24 cellular contexts compared by ENCODE assay signal in genomic region chr11:129249923-129250322, GRCh38. TPM values are rescaled to one million over a fixed set of nuclear protein-coding genes. Genes with fewer than 3 reads are reported as not detected.
A peak's percentile ranks its signal among the peaks of the same experiment; 100 is the strongest.
DNase-seq lines count a peak whose midpoint lies in the region; ATAC-seq, FAIRE-seq and TF ChIP-seq lines count a peak whose summit lies in the region.
"Had no signal": no experiment of that assay in that cellular context is flagged by ENCODE, and none has a peak within 500 bp of the region (broad histone marks: within the 10 kb centered on the region; RNA-seq: fewer than 3 reads in every experiment).

No MANE protein-coding gene starts in this region.

- no peak for TF ChIP-seq POLR2A in HCT116 (IDR thresholded peaks at IDR 0.05; ENCODE audit: borderline replicate concordance, extremely low read depth, insufficient read depth, insufficient read length)

- no peaks in the 10 kb centered on the region for H3K9me2 ChIP-seq in HCT116 (ENCODE audit: insufficient read depth)

- peak overlapping the region; percentile 65 for H3K4me2 ChIP-seq in HCT116 (ENCODE audit: low read length)
- peak overlapping the region; percentile 27 for H3K4me2 ChIP-seq in keratinocyte (ENCODE audit: control insufficient read depth, extremely low read depth, insufficient read depth, low read depth, low read length)

- H4K20me1 ChIP-seq in HCT116 (ENCODE audit: insufficient read depth) (no peaks in the 10 kb centered on the region), keratinocyte (ENCODE audit: control insufficient read depth, extremely low read depth, insufficient read depth, low read length) (no peaks in the 10 kb centered on the region)

- POLR2A ChIA-PET in HCT116 (lab: Charles Lee) = no interaction called here
- POLR2A ChIA-PET in CD4-positive, alpha-beta memory T cell (lab: Charles Lee; ENCODE audit: partially characterized antibody) = no interaction called here

- H3K4me3 ChIP-seq in AG10803 (ENCODE audit: low read length) = no peak overlapping the region
- peak overlapping the region in 1 of 2 experiments; percentile 19; a peak in 1 of 4 replicates for H3K4me3 ChIP-seq in HCT116 (replicated peaks in 1 of 2; ENCODE audit: low read depth in 1 of 2, low read length in 2 of 2)
- H3K4me3 ChIP-seq in keratinocyte (ENCODE audit: control insufficient read depth in 2 of 3, extremely low read depth in 1 of 3, insufficient read depth in 2 of 3, low read depth in 1 of 3, low read length in 3 of 3) = no peak overlapping the region
- no peak overlapping the region for H3K4me3 ChIP-seq in CD4-positive, alpha-beta memory T cell (ENCODE audit: low read length in 2 of 2)
- H3K4me3 ChIP-seq: cardiac muscle cell had no signal

- H3K27ac ChIP-seq in HCT116 (ENCODE audit: low read depth, low read length) (peak overlapping the region; percentile 59; the same call in 1 of the 2 replicates), keratinocyte (ENCODE audit: control insufficient read depth, insufficient read depth, low read length) (peak overlapping the region; percentile 34)
- no peak overlapping the region for H3K27ac ChIP-seq in CD4-positive, alpha-beta memory T cell (ENCODE audit: low read depth, low read length)
- H3K27ac ChIP-seq: cardiac muscle cell, RWPE1 had no signal

- H3K9me3 Mint-ChIP-seq in CD4-positive, alpha-beta memory T cell = peaks cover 0 to 5% (median 0%) of the 10 kb centered on the region in 8 donors
- no peaks in the 10 kb centered on the region for H3K9me3 Mint-ChIP-seq in endothelial cell (ENCODE audit: unreplicated experiment)
- H3K9me3 Mint-ChIP-seq: activated CD4-positive, alpha-beta memory T cell treated with anti-CD3 and anti-CD28 coated beads, Interleukin-2, amount 10 ng/mL, durations not matched to agents 7 days and 5 days; activated naive CD8-positive, alpha-beta T cell treated with anti-CD3 and anti-CD28 coated beads, Interleukin-2, amount 50 U/mL, for 24 hours; CD4-positive, CD25-positive, alpha-beta regulatory T cell; mesothelial cell of epicardium; neural crest cell had no signal

- dilution Hi-C loops in keratinocyte (cut with MboI; ENCODE audit: extremely low pct_ligation_motif_present, low sequenced_read_pairs) = no loop called here

- H3K27me3 Mint-ChIP-seq in CD4-positive, alpha-beta memory T cell = peaks cover 0 to 2% of the 10 kb centered on the region in 2 donors
- no peaks in the 10 kb centered on the region for H3K27me3 Mint-ChIP-seq in endothelial cell (ENCODE audit: unreplicated experiment)
- H3K27me3 Mint-ChIP-seq: activated CD4-positive, alpha-beta memory T cell treated with anti-CD3 and anti-CD28 coated beads, Interleukin-2, amount 10 ng/mL, durations not matched to agents 7 days and 5 days; activated naive CD8-positive, alpha-beta T cell treated with anti-CD3 and anti-CD28 coated beads, Interleukin-2, amount 50 U/mL, for 24 hours; CD4-positive, CD25-positive, alpha-beta regulatory T cell had no signal

- intact Hi-C loops in HCT116 (cut with micrococcal nuclease) = no loop called here
- intact Hi-C loops in CD4-positive, alpha-beta memory T cell (cut with micrococcal nuclease) = no loop called here

- no peaks in the 10 kb centered on the region for H3K36me3 Mint-ChIP-seq in CD4-positive, alpha-beta memory T cell
- no peaks in the 10 kb centered on the region for H3K36me3 Mint-ChIP-seq in endothelial cell (ENCODE audit: low read depth, unreplicated experiment)
- H3K36me3 Mint-ChIP-seq: CD4-positive, CD25-positive, alpha-beta regulatory T cell; mesothelial cell of epicardium had no signal

- no TSS peak for BruUV-seq in HCT116 (replicated peaks; lab: Mats Ljungman, UMichigan)

- TF ChIP-seq CTCF in AG10803 (conservative IDR thresholded peaks at IDR 0.05; ENCODE audit: low read length) (no peak), HCT116 (IDR thresholded peaks at IDR 0.05 in 2 of 3, conservative IDR thresholded peaks at IDR 0.05 in 1 of 3; ENCODE audit: borderline replicate concordance in 1 of 3, insufficient read depth in 1 of 3, low read depth in 2 of 3, low read length in 2 of 3) (no peak), keratinocyte (optimal IDR thresholded peaks at IDR 0.05 in 1 of 3, IDR thresholded peaks at IDR 0.05 in 1 of 3, conservative IDR thresholded peaks at IDR 0.05 in 1 of 3; ENCODE audit: extremely low read depth in 1 of 3, insufficient read depth in 2 of 3, low read length in 3 of 3) (no peak), endothelial cell (IDR thresholded peaks at IDR 0.05; ENCODE audit: unreplicated experiment) (no peak)

- FAIRE-seq in keratinocyte (lab: Jason Lieb, UNC) = no peak
- FAIRE-seq: endothelial cell of umbilical vein, GM12892, HepG2, urothelium cell line had no signal

- RAD21 ChIA-PET in HCT116 (lab: Charles Lee; ENCODE audit: low non-redundant PET in 1 of 2, low total read pairs in 2 of 2, uncharacterized antibody in 2 of 2, unreplicated experiment in 2 of 2) = interaction anchor here in 1 of 2 experiments (0.7 kb wide), 1 partner anchor 115 kb away, joined by 3 read pairs; no protein-coding TSS in a partner anchor

- H3K27me3 ChIP-seq in HCT116 (ENCODE audit: insufficient read depth, low read length) (no peaks in the 10 kb centered on the region), keratinocyte (ENCODE audit: control insufficient read depth, extremely low read depth, insufficient read depth, low read length) (no peaks in the 10 kb centered on the region)
- no peaks in the 10 kb centered on the region for H3K27me3 ChIP-seq in CD4-positive, alpha-beta memory T cell (ENCODE audit: insufficient read depth, low read length)
- H3K27me3 ChIP-seq: cardiac muscle cell had no signal

- no peak for TF ChIP-seq RAD21 in HCT116 (IDR thresholded peaks at IDR 0.05; ENCODE audit: low read depth)

- peak; percentile 75 for ATAC-seq in HCT116
- ATAC-seq: activated naive CD8-positive, alpha-beta T cell treated with anti-CD3 and anti-CD28 coated beads, Interleukin-2, amount 50 U/mL, for 24 hours; HepG2 had no signal

- H3K36me3 ChIP-seq in HCT116 (ENCODE audit: control insufficient read depth in 1 of 2, insufficient read depth in 2 of 2, low read length in 2 of 2) = no peaks in the 10 kb centered on the region
- no peaks in the 10 kb centered on the region for H3K36me3 ChIP-seq in keratinocyte (ENCODE audit: control insufficient read depth in 2 of 2, extremely low read depth in 1 of 2, insufficient read depth in 2 of 2, low read length in 2 of 2)
- H3K36me3 ChIP-seq in CD4-positive, alpha-beta memory T cell (ENCODE audit: insufficient read depth, low read length) = no peaks in the 10 kb centered on the region
- H3K36me3 ChIP-seq: cardiac muscle cell had no signal

- H3K79me2 ChIP-seq in HCT116 (ENCODE audit: insufficient read depth, low read length) = peaks cover 54% of the 10 kb centered on the region
- H3K79me2 ChIP-seq in keratinocyte (ENCODE audit: control insufficient read depth, insufficient read depth, low read length) = peaks cover 14% of the 10 kb centered on the region

- DNase-seq in AG10803 (ENCODE audit: low read depth) (peak; percentile 65), HCT116 (ENCODE audit: low read depth, low spot score) (no peak), RPMI7951 (ENCODE audit: low read depth) (peak; percentile 55), keratinocyte (ENCODE audit: low read depth, low spot score) (no peak), endothelial cell (ENCODE audit: low spot score) (no peak), middle frontal gyrus (ENCODE audit: extremely low spot score, low spot score) (no peak), GM19238 (ENCODE audit: insufficient read length, low spot score) (no peak)
- DNase-seq in CD4-positive, alpha-beta memory T cell = no peak
- DNase-seq: activated CD4-positive, alpha-beta memory T cell treated with anti-CD3 and anti-CD28 coated beads, Interleukin-2, amount 10 ng/mL, durations not matched to agents 7 days and 5 days; activated effector memory CD4-positive, alpha-beta T cell treated with anti-CD3 and anti-CD28 coated beads, Interleukin-2, amount 50 U/mL, for 16 hours; activated naive CD8-positive, alpha-beta T cell treated with anti-CD3 and anti-CD28 coated beads, Interleukin-2, amount 50 U/mL, for 24 hours; CD4-positive, CD25-positive, alpha-beta regulatory T cell; NCI-H1417; NCI-H2081 treated with DMSO at 0.1 percent for 48 hours; NCI-H524; posterior cingulate gyrus had no signal

- peaks cover 7 to 14% (median 9%) of the 10 kb centered on the region in 4 donors for H3K4me1 Mint-ChIP-seq in CD4-positive, alpha-beta memory T cell
- H3K4me1 Mint-ChIP-seq in endothelial cell (ENCODE audit: unreplicated experiment) = peaks cover 3% of the 10 kb centered on the region

- H2AFZ ChIP-seq in HCT116 (ENCODE audit: low read depth, low read length, poor library complexity, severe bottlenecking) = no peak overlapping the region
- H2AFZ ChIP-seq in keratinocyte (ENCODE audit: control insufficient read depth, low read length) = no peak overlapping the region

- H3K4me1 ChIP-seq in HCT116 (ENCODE audit: control insufficient read depth in 1 of 2, insufficient read depth in 2 of 2, low read length in 2 of 2) = peaks cover 55 to 60% of the 10 kb centered on the region in 2 experiments
- peaks cover 40% of the 10 kb centered on the region for H3K4me1 ChIP-seq in keratinocyte (ENCODE audit: control insufficient read depth, extremely low read depth, insufficient read depth, low read length)
- peaks cover 5% of the 10 kb centered on the region for H3K4me1 ChIP-seq in CD4-positive, alpha-beta memory T cell (ENCODE audit: insufficient read depth, low read length)

- no peaks in the 10 kb centered on the region for H3K9me1 ChIP-seq in keratinocyte (ENCODE audit: control insufficient read depth, extremely low read depth, insufficient read depth, low read length)

- H3K27ac Mint-ChIP-seq in CD4-positive, alpha-beta memory T cell = no peak overlapping the region
- H3K27ac Mint-ChIP-seq in endothelial cell (ENCODE audit: unreplicated experiment) = no peak overlapping the region
- H3K27ac Mint-ChIP-seq: activated CD4-positive, alpha-beta memory T cell treated with anti-CD3 and anti-CD28 coated beads, Interleukin-2, amount 10 ng/mL, durations not matched to agents 7 days and 5 days; activated naive CD8-positive, alpha-beta T cell treated with anti-CD3 and anti-CD28 coated beads, Interleukin-2, amount 50 U/mL, for 24 hours; CD4-positive, CD25-positive, alpha-beta regulatory T cell; mesothelial cell of epicardium had no signal

- H3K9me3 ChIP-seq in HCT116 (ENCODE audit: control insufficient read depth in 1 of 2, insufficient read depth in 1 of 2, low read depth in 1 of 2, low read length in 2 of 2) (no peaks in the 10 kb centered on the region), keratinocyte (ENCODE audit: control insufficient read depth, low read depth, low read length) (no peaks in the 10 kb centered on the region)
- no peaks in the 10 kb centered on the region for H3K9me3 ChIP-seq in CD4-positive, alpha-beta memory T cell (ENCODE audit: control insufficient read depth in 1 of 2, low read length in 2 of 2)

- CTCF ChIA-PET in HCT116 (lab: Charles Lee) = no interaction called here
- CTCF ChIA-PET in CD4-positive, alpha-beta memory T cell (lab: Charles Lee; ENCODE audit: partially characterized antibody) = no interaction called here

- peak overlapping the region; percentile 11; the same call in 1 of the 2 replicates for H3K9ac ChIP-seq in HCT116 (ENCODE audit: low read length)
- no peak overlapping the region for H3K9ac ChIP-seq in keratinocyte (ENCODE audit: control insufficient read depth, extremely low read depth, insufficient read depth, low read length)

- no peak overlapping the region for H3K4me3 Mint-ChIP-seq in CD4-positive, alpha-beta memory T cell
- no peak overlapping the region for H3K4me3 Mint-ChIP-seq in endothelial cell (ENCODE audit: unreplicated experiment)
- H3K4me3 Mint-ChIP-seq: activated CD4-positive, alpha-beta memory T cell treated with anti-CD3 and anti-CD28 coated beads, Interleukin-2, amount 10 ng/mL, durations not matched to agents 7 days and 5 days; activated naive CD8-positive, alpha-beta T cell treated with anti-CD3 and anti-CD28 coated beads, Interleukin-2, amount 50 U/mL, for 24 hours; CD4-positive, CD25-positive, alpha-beta regulatory T cell; mesothelial cell of epicardium; neural crest cell had no signal

RNA-seq across cellular contexts. Expression of gene ARHGAP32, which starts 57.8 kb away (rescaled TPM):
- total RNA-seq in HCT116 (2021; ENCODE audit: unreplicated experiment) = 27.8 TPM
- polyA plus RNA-seq in HCT116 (2012) = 12.8 and 13.3 TPM in 2 replicates
- 5.9 and 8.9 TPM in 2 replicates for total RNA-seq in RPMI7951 (2014; rRNA removed; shearing (Covaris generic))
- polyA plus RNA-seq in keratinocyte = 10.8 to 13.0 TPM (median 12.3 TPM) in 3 replicates
- 11.4 TPM for polyA plus RNA-seq in keratinocyte (2011; ENCODE audit: low read depth)
- polyA plus RNA-seq in keratinocyte (2011; cell fraction: cytosol; rRNA removed) = 6.0 and 9.5 TPM in 2 replicates
- polyA plus RNA-seq in keratinocyte (2011; cell fraction: nucleus; rRNA removed) = 33.4 and 33.7 TPM in 2 replicates
- polyA plus RNA-seq in keratinocyte (2012; ENCODE audit: low replicate concordance) = 8.1 and 12.5 TPM in 2 replicates
- polyA minus RNA-seq in keratinocyte = 28.3 to 40.0 TPM (median 37.6 TPM) in 3 replicates
- polyA minus RNA-seq in keratinocyte (2011; cell fraction: cytosol; rRNA and poly(A)+ RNA removed) = 13.0 TPM
- 27.0 and 61.4 TPM in 2 replicates for polyA minus RNA-seq in keratinocyte (2011; cell fraction: nucleus; rRNA and poly(A)+ RNA removed)
- 1 to 10 TPM; 6.5 to 9.6 TPM for total RNA-seq in CD4-positive, alpha-beta memory T cell
- 1 to 10 TPM in 1 of 2 donors, under 1 TPM in 1; 0.18 to 1.4 TPM for polyA plus RNA-seq in CD4-positive, alpha-beta memory T cell
- 14.5 TPM for total RNA-seq in endothelial cell (ENCODE audit: unreplicated experiment)

Comparison
In these comparisons a context has a peak if more than half of its experiments do, and no peak if none do; other contexts are left out.
1. DNase-seq: peak in AG10803 (single experiment) and RPMI7951 (single experiment); none in HCT116 (single experiment), keratinocyte (single experiment), CD4-positive, alpha-beta memory T cell (0 of 5), endothelial cell (single experiment), middle frontal gyrus (single experiment) and GM19238 (single experiment).